ENCODE assay signal across 1 cellular context in the genomic region with DNA sequence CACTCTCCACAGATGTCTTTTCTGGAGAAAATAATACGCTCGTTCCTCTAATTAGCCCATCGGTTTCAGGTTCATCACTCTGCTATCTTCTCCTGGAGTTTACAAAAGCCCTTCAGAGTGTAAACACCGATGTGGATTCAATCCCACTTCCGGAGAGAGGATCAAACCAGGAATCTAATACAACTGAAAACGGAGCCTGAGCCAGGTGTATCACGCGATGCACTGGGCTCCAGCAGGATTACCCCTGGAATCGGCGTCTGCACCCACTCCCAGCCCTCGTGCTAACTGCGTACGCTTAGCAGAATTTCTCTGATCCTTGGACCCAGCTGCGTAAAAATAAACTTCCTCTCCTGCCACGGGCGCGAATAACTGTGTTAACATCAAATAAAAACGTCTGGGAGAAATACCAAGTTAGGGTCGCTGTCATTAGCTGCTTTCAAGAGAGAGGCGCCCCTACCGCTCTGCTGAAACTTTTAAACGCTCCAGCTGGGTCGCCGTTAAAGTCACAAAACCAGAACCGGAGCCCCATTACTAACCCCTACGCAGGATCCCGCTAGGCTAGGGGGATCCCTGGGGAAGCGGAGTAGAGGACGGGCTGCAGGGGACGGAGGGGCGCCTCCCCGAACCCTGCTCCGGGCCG.
A peak's percentile ranks its signal among the peaks of the same experiment; 100 is the strongest.
TF ChIP-seq lines count a peak whose summit lies in the region.

No MANE protein-coding gene starts in this region.

TF ChIP-seq in liver, 16 proteins besides CTCF, POLR2A, EP300 and RAD21 (continued from another document):
- TF ChIP-seq REST (IDR thresholded peaks at IDR 0.05) = no peak
- TF ChIP-seq RXRA (IDR thresholded peaks at IDR 0.05) = peak in 1 of 2 donors; percentile 47
- TF ChIP-seq TAF1 (conservative IDR thresholded peaks at IDR 0.05) = peak; percentile 39
- no peak for TF ChIP-seq NR2F2 (IDR thresholded peaks at IDR 0.05)
- TF ChIP-seq YY1 (IDR thresholded peaks at IDR 0.05) = no peak
- no peak for TF ChIP-seq HNF4G (IDR thresholded peaks at IDR 0.05)
- TF ChIP-seq, protein P1, sequence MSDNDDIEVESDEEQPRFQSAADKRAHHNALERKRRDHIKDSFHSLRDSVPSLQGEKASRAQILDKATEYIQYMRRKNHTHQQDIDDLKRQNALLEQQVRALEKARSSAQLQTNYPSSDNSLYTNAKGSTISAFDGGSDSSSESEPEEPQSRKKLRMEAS (IDR thresholded peaks at IDR 0.05) = no peak
- TF ChIP-seq FOXA2 (IDR thresholded peaks at IDR 0.05) = peak; percentile 95
- peak in 1 of 2 donors; percentile 35 for TF ChIP-seq HNF4A (conservative IDR thresholded peaks at IDR 0.05)
TF ChIP-seq in liver: peak in this region for 6.
